Comparison of ENCODE assay signal across 1 cellular context in genomic region chr17:8837438-8838075, GRCh38.
TF ChIP-seq lines count a peak whose summit lies in the region.

No MANE protein-coding gene starts in this region.

TF ChIP-seq in K562, 482 proteins besides CTCF, POLR2A, EP300 and RAD21 (continued from another document):
- no peak for TF ChIP-seq NR2C1 (IDR thresholded peaks at IDR 0.05)
- TF ChIP-seq NR2C1 (tag; IDR thresholded peaks at IDR 0.05) = no peak
- peak; percentile 53 for TF ChIP-seq RAD51 (IDR thresholded peaks at IDR 0.05; ENCODE audit: borderline replicate concordance, low read depth)
- TF ChIP-seq TOE1 (IDR thresholded peaks at IDR 0.05; ENCODE audit: borderline replicate concordance) = 0 out of 2 replicates have a peak, but pooled peaks have one; percentile 28
- TF ChIP-seq TOE1 (CRISPR knock-in tag; IDR thresholded peaks at IDR 0.05; ENCODE audit: borderline replicate concordance, low read depth) = no peak
- TF ChIP-seq, protein P1, sequence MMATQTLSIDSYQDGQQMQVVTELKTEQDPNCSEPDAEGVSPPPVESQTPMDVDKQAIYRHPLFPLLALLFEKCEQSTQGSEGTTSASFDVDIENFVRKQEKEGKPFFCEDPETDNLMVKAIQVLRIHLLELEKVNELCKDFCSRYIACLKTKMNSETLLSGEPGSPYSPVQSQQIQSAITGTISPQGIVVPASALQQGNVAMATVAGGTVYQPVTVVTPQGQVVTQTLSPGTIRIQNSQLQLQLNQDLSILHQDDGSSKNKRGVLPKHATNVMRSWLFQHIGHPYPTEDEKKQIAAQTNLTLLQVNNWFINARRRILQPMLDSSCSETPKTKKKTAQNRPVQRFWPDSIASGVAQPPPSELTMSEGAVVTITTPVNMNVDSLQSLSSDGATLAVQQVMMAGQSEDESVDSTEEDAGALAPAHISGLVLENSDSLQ (IDR thresholded peaks at IDR 0.05) = no peak
- no peak for TF ChIP-seq ARID1B (IDR thresholded peaks at IDR 0.05)
- peak; percentile 77 for TF ChIP-seq TFE3 (CRISPR knock-in tag; IDR thresholded peaks at IDR 0.05)
- TF ChIP-seq CBFA2T2 (conservative IDR thresholded peaks at IDR 0.05) = 0 out of 2 replicates have a peak, but pooled peaks have one; percentile 15
- TF ChIP-seq TAF7 (tag; IDR thresholded peaks at IDR 0.05) = no peak
- TF ChIP-seq GTF2F1 (IDR thresholded peaks at IDR 0.05; ENCODE audit: low read depth, low read length) = no peak
- no peak for TF ChIP-seq ZNF143 (CRISPR knock-in tag; IDR thresholded peaks at IDR 0.05)
- TF ChIP-seq, protein P2, sequence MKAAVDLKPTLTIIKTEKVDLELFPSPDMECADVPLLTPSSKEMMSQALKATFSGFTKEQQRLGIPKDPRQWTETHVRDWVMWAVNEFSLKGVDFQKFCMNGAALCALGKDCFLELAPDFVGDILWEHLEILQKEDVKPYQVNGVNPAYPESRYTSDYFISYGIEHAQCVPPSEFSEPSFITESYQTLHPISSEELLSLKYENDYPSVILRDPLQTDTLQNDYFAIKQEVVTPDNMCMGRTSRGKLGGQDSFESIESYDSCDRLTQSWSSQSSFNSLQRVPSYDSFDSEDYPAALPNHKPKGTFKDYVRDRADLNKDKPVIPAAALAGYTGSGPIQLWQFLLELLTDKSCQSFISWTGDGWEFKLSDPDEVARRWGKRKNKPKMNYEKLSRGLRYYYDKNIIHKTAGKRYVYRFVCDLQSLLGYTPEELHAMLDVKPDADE (conservative IDR thresholded peaks at IDR 0.05; ENCODE audit: control insufficient read depth, low read depth, low read length) = no peak
- TF ChIP-seq FOXA1 (IDR thresholded peaks at IDR 0.05; ENCODE audit: borderline replicate concordance) = no peak
